ENCODE assay signal across 8 cellular contexts in the genomic region with DNA sequence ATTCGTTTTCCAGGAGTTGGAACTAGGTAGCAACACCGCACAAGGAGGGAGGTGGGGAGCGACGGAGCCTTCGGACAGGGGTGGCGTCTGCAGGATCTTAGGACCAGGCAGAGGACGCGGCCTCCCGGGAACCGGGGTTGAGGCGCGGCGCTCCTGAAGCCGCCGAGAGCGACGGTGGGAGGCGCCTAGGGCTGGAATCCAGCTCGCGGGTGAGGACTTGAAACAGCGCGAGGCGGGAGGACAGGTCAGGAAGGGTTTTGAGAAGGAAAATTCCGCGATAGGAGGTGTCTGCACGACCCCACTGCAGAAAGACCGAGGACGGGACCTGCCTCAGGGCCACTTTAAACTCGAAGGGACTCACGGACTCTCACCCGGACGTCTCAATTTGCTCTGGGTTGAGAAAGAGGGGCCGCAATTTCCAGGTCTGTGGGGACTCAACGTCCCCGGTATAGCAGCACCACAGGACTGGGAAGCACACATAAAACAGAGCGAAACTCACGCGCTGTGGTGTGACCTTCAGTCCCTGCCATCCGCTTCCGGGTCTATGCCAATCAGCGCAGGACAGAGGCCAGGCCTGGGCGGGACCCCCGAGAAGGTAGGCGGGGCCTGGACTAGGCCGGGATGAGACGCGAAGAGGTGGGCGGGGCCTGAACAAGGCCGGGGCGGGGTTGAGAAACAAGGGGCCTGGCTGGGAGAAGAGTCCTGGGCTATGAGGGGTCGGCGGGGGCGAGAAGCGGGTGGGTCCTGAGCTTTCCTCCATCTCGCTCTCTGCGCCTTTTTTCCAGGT. TPM values are rescaled to one million over a fixed set of nuclear protein-coding genes. Genes with fewer than 3 reads are reported as not detected.
A peak's percentile ranks its signal among the peaks of the same experiment; 100 is the strongest.
DNase-seq lines count a peak whose midpoint lies in the region; ATAC-seq and TF ChIP-seq lines count a peak whose summit lies in the region.

A gene (minus strand): TSS at position 487 of the 787 bp plus-strand sequence. CDS start 7,380 bp downstream, outside the sequence.

- H3K4me1 ChIP-seq in ectodermal cell (ENCODE audit: control insufficient read depth, insufficient read depth, low read length), result no peaks in the 10 kb centered on the region

- intact Hi-C loops in activated CD8-positive, alpha-beta T cell treated with anti-CD3 and anti-CD28 coated beads for 36 hours (cut with micrococcal nuclease), result no loop called here

- POLR2A ChIA-PET in activated CD8-positive, alpha-beta T cell treated with anti-CD3 and anti-CD28 coated beads for 36 hours (lab: Charles Lee), result no interaction called here

- peak within 1 kb of the TSS; percentile 94 for H3K27ac Mint-ChIP-seq in activated CD8-positive, alpha-beta T cell treated with anti-CD3 and anti-CD28 coated beads for 36 hours
- H3K27ac Mint-ChIP-seq in memory B cell, result peak within 1 kb of the TSS; percentile 92

- H3K4me3 Mint-ChIP-seq in activated CD8-positive, alpha-beta T cell treated with anti-CD3 and anti-CD28 coated beads for 36 hours, result peak within 1 kb of the TSS; percentile 89
- peak within 1 kb of the TSS; percentile 88 for H3K4me3 Mint-ChIP-seq in memory B cell

- peak within 1 kb of the TSS; percentile 87 for H3K4me3 ChIP-seq in ectodermal cell (ENCODE audit: insufficient read depth, low read depth, low read length)

- peak; percentile 82 for DNase-seq in A172 (ENCODE audit: low spot score)
- DNase-seq in NCI-H345 treated with DMSO at 0.1 percent for 48 hours (lab: John Stamatoyannopoulos, UW; ENCODE audit: unreplicated experiment), result peak; percentile 83
- peak; percentile 98 for DNase-seq in activated CD8-positive, alpha-beta T cell treated with anti-CD3 and anti-CD28 coated beads for 36 hours
- peak; percentile 91 to 94 for DNase-seq in memory B cell (ENCODE audit: low spot score in 2 of 2)
- DNase-seq in stimulated activated CD8-positive, alpha-beta memory T cell treated with anti-CD3 and anti-CD28 coated beads, Interleukin-12 subunit alpha, Interleukin-12 subunit beta, amount 100 ng/mL, for 1 hour (ENCODE audit: low read depth), result peak; percentile 82

- peaks cover 30% of the 10 kb centered on the region for H3K36me3 Mint-ChIP-seq in activated CD8-positive, alpha-beta T cell treated with anti-CD3 and anti-CD28 coated beads for 36 hours (ENCODE audit: low read depth)
- peaks cover 14% of the 10 kb centered on the region for H3K36me3 Mint-ChIP-seq in memory B cell

- H3K4me1 Mint-ChIP-seq in activated CD8-positive, alpha-beta T cell treated with anti-CD3 and anti-CD28 coated beads for 36 hours (ENCODE audit: low read depth), result peaks cover 17% of the 10 kb centered on the region
- peaks cover 12% of the 10 kb centered on the region for H3K4me1 Mint-ChIP-seq in memory B cell

- no peaks in the 10 kb centered on the region for H3K36me3 ChIP-seq in ectodermal cell (ENCODE audit: control insufficient read depth, insufficient read depth, low read length)

- H3K9me3 ChIP-seq in ectodermal cell (ENCODE audit: control insufficient read depth, low read length), result no peaks in the 10 kb centered on the region

- TF ChIP-seq CTCF in activated CD8-positive, alpha-beta T cell treated with anti-CD3 and anti-CD28 coated beads for 36 hours (IDR thresholded peaks at IDR 0.05), result no peak

- H3K27me3 Mint-ChIP-seq in activated CD8-positive, alpha-beta T cell treated with anti-CD3 and anti-CD28 coated beads for 36 hours, result no peaks in the 10 kb centered on the region
- no peaks in the 10 kb centered on the region for H3K27me3 Mint-ChIP-seq in memory B cell

- peak within 1 kb of the TSS; percentile 78 for H3K27ac ChIP-seq in ectodermal cell (ENCODE audit: insufficient read depth, low read depth, low read length, poor library complexity, severe bottlenecking)

- no peaks in the 10 kb centered on the region for H3K27me3 ChIP-seq in ectodermal cell (ENCODE audit: control insufficient read depth, insufficient read depth, low read length, poor library complexity, severe bottlenecking)

- 0 to 1% methylated on average over 56 of the region's 56 CpGs for WGBS in ectodermal cell, 2 experiments

- ATAC-seq in GM18861 (IDR thresholded peaks at IDR 0.05; ENCODE audit: unreplicated experiment) (peak; percentile 82), HG03103 (IDR thresholded peaks at IDR 0.05; ENCODE audit: low read depth, unreplicated experiment) (peak; percentile 95), memory B cell (ENCODE audit: low read depth) (peak; percentile 100)
- peak; percentile 100 for ATAC-seq in activated CD8-positive, alpha-beta T cell treated with anti-CD3 and anti-CD28 coated beads for 36 hours

- no peaks in the 10 kb centered on the region for H3K9me3 Mint-ChIP-seq in activated CD8-positive, alpha-beta T cell treated with anti-CD3 and anti-CD28 coated beads for 36 hours
- H3K9me3 Mint-ChIP-seq in memory B cell, result no peaks in the 10 kb centered on the region

- CTCF ChIA-PET in activated CD8-positive, alpha-beta T cell treated with anti-CD3 and anti-CD28 coated beads for 36 hours (lab: Charles Lee), result no interaction called here

RNA-seq across cellular contexts. Expression of the gene that starts here (rescaled TPM):
- 3.8 and 5.8 TPM in 2 replicates for total RNA-seq in A172 (2014; rRNA removed; shearing (Covaris generic))
- total RNA-seq in activated CD8-positive, alpha-beta T cell treated with anti-CD3 and anti-CD28 coated beads for 36 hours, result 1 to 10 TPM; 7.0 to 9.4 TPM
- 18.8 TPM for polyA plus RNA-seq in ectodermal cell (2013, experiment 1 of 4)
- 26.6 TPM for polyA plus RNA-seq in ectodermal cell (2013, experiment 2 of 4)
- 14.7 TPM for polyA plus RNA-seq in ectodermal cell (2013, experiment 3 of 4)
- 17.2 TPM for polyA plus RNA-seq in ectodermal cell (2013, experiment 4 of 4)

Comparison
In these comparisons a context has a peak if more than half of its experiments do, and no peak if none do; other contexts are left out.
1. Peak in every context shown above with its lines: DNase-seq, ATAC-seq, H3K4me3 ChIP-seq and H3K27ac ChIP-seq.